8 cellular contexts compared by ENCODE assay signal in genomic region chr22:39240841-39241631, GRCh38. TPM values are rescaled to one million over a fixed set of nuclear protein-coding genes. Genes with fewer than 3 reads are reported as not detected.
DNase-seq lines count a peak whose midpoint lies in the region; ATAC-seq and TF ChIP-seq lines count a peak whose summit lies in the region.

No MANE protein-coding gene starts in this region.

- CTCF ChIA-PET in CD4-positive, alpha-beta memory T cell (lab: Charles Lee; ENCODE audit: partially characterized antibody) = interaction anchor here (0.6 to 2.7 kb wide), 5 partner anchors 25 to 76 kb away, joined by 3 to 23 read pairs (median 6); no protein-coding TSS in a partner anchor

- ATAC-seq in lower lobe of right lung = peak; percentile 4 to 46

- no peak overlapping the region for H2AFZ ChIP-seq in osteoblast (ENCODE audit: low read length)

- WGBS in transverse colon (ENCODE audit: low coverage in 1 of 2), 2 donors = 0 to 19% methylated on average over 1 to 12 of the region's 19 CpGs
- whole genome bisulfite sequencing in ovary, 3 donors = 56 to 68% (median 67%) methylated on average over 19 of the region's 19 CpGs

- H3K9me3 Mint-ChIP-seq in CD4-positive, alpha-beta memory T cell = peaks cover 0 to 2% (median 0%) of the 10 kb centered on the region in 8 donors

- H3K4me1 ChIP-seq in CD4-positive, alpha-beta memory T cell (ENCODE audit: insufficient read depth, low read length) = peaks cover 72% of the 10 kb centered on the region
- H3K4me1 ChIP-seq in lower lobe of right lung = peaks cover 86% of the 10 kb centered on the region
- H3K4me1 ChIP-seq in transverse colon = peaks cover 22 to 87% (median 70%) of the 10 kb centered on the region in 4 donors
- H3K4me1 ChIP-seq in osteoblast (ENCODE audit: insufficient read depth, low read length) = no peaks in the 10 kb centered on the region
- H3K4me1 ChIP-seq in ovary (ENCODE audit: insufficient read depth) = peaks cover 5% of the 10 kb centered on the region

- peak overlapping the region; percentile 90 to 99 (median 94) for H3K27ac Mint-ChIP-seq in CD4-positive, alpha-beta memory T cell

- TF ChIP-seq CTCF in lower lobe of right lung (IDR thresholded peaks at IDR 0.05) = no peak
- no peak for TF ChIP-seq CTCF in transverse colon (IDR thresholded peaks at IDR 0.05)
- TF ChIP-seq CTCF in osteoblast (IDR thresholded peaks at IDR 0.05; ENCODE audit: extremely low read depth, low read depth, low read length) = no peak
- TF ChIP-seq CTCF in ovary (IDR thresholded peaks at IDR 0.05) = no peak

- peaks cover 40 to 82% (median 56%) of the 10 kb centered on the region in 4 donors for H3K4me1 Mint-ChIP-seq in CD4-positive, alpha-beta memory T cell

- H3K79me2 ChIP-seq in osteoblast (ENCODE audit: insufficient read depth, low read length) = no peaks in the 10 kb centered on the region

- no peak for TF ChIP-seq EP300 in transverse colon (IDR thresholded peaks at IDR 0.05; ENCODE audit: low read depth)
- no peak for TF ChIP-seq EP300 in ovary (IDR thresholded peaks at IDR 0.05)

- H4K20me1 ChIP-seq in osteoblast (ENCODE audit: insufficient read depth, low read length) = no peaks in the 10 kb centered on the region

- no peaks in the 10 kb centered on the region for H3K27me3 ChIP-seq in CD4-positive, alpha-beta memory T cell (ENCODE audit: insufficient read depth, low read length)
- peaks cover 19% of the 10 kb centered on the region for H3K27me3 ChIP-seq in lower lobe of right lung (ENCODE audit: low read depth)
- peaks cover 77% of the 10 kb centered on the region for H3K27me3 ChIP-seq in transverse colon
- peaks cover 72% of the 10 kb centered on the region for H3K27me3 ChIP-seq in osteoblast (ENCODE audit: insufficient read depth, low read length)
- H3K27me3 ChIP-seq in ovary = no peaks in the 10 kb centered on the region

- POLR2A ChIA-PET in CD4-positive, alpha-beta memory T cell (lab: Charles Lee; ENCODE audit: partially characterized antibody) = interaction anchor here (0.6 to 9.1 kb wide), 22 partner anchors 10 to 842 kb away, joined by 3 to 167 read pairs (median 4); partner anchors contain the start of genes CBX6, CBX7, NPTXR and RPL3

- peak overlapping the region; percentile 38 for H3K27ac ChIP-seq in CD4-positive, alpha-beta memory T cell (ENCODE audit: low read depth, low read length)
- H3K27ac ChIP-seq in lower lobe of right lung (peak overlapping the region; percentile 79), transverse colon (peak overlapping the region; percentile 60 to 77 (median 68)), osteoblast (ENCODE audit: low read depth, low read length) (no peak overlapping the region), ovary (no peak overlapping the region)

- peak overlapping the region; percentile 17 to 68 for H3K4me3 ChIP-seq in CD4-positive, alpha-beta memory T cell (ENCODE audit: low read length in 2 of 2)
- peak overlapping the region; percentile 72 for H3K4me3 ChIP-seq in lower lobe of right lung
- H3K4me3 ChIP-seq in transverse colon = peak overlapping the region in 2 of 4 donors; percentile 38 to 54
- H3K4me3 ChIP-seq in osteoblast (ENCODE audit: insufficient read depth, low read length) = no peak overlapping the region
- H3K4me3 ChIP-seq in ovary = no peak overlapping the region

- peak overlapping the region; percentile 87 to 93 (median 91) for H3K4me3 Mint-ChIP-seq in CD4-positive, alpha-beta memory T cell

- H3K27me3 Mint-ChIP-seq in CD4-positive, alpha-beta memory T cell = peaks cover 3 to 6% of the 10 kb centered on the region in 2 donors

- no peaks in the 10 kb centered on the region for H3K9me3 ChIP-seq in CD4-positive, alpha-beta memory T cell (ENCODE audit: control insufficient read depth in 1 of 2, low read length in 2 of 2)
- H3K9me3 ChIP-seq in lower lobe of right lung (no peaks in the 10 kb centered on the region), transverse colon (no peaks in the 10 kb centered on the region), osteoblast (ENCODE audit: low read depth, low read length) (no peaks in the 10 kb centered on the region), ovary (no peaks in the 10 kb centered on the region)

- TF ChIP-seq POLR2A in transverse colon (IDR thresholded peaks at IDR 0.05) (peak; percentile 14), ovary (IDR thresholded peaks at IDR 0.05) (no peak)

- peaks cover 3 to 23% of the 10 kb centered on the region in 2 donors for H3K36me3 Mint-ChIP-seq in CD4-positive, alpha-beta memory T cell

- in situ Hi-C loops in T47D (cut with HindIII; ENCODE audit: low pct_unique_long_range_greater_than_20kb, low sequenced_read_pairs) (no loop called here), transverse colon (cut with MboI; ENCODE audit: low pct_ligation_motif_present in 1 of 4, low pct_unique_long_range_greater_than_20kb in 1 of 4, low sequenced_read_pairs in 3 of 4) (no loop called here)

- DNase-seq in CD4-positive, alpha-beta memory T cell = peak; percentile 54 to 75 (median 62)
- DNase-seq in NCI-H510A (lab: John Stamatoyannopoulos, UW) (peak; percentile 41), T47D (ENCODE audit: low read depth in 1 of 2, low spot score in 1 of 2) (peak; percentile 78 to 93), lower lobe of right lung (peak; percentile 73), transverse colon (peak; percentile 73), osteoblast (ENCODE audit: insufficient read length, low spot score, missing footprints) (no peak), ovary (no peak), NCI-H128 (lab: John Stamatoyannopoulos, UW; ENCODE audit: unreplicated experiment) (no peak)

- H3K4me2 ChIP-seq in osteoblast (ENCODE audit: insufficient read depth, low read length) = no peak overlapping the region

- H3K36me3 ChIP-seq in CD4-positive, alpha-beta memory T cell (ENCODE audit: insufficient read depth, low read length) = no peaks in the 10 kb centered on the region
- H3K36me3 ChIP-seq in lower lobe of right lung = no peaks in the 10 kb centered on the region
- H3K36me3 ChIP-seq in transverse colon = no peaks in the 10 kb centered on the region
- H3K36me3 ChIP-seq in osteoblast (ENCODE audit: insufficient read depth, low read length) = no peaks in the 10 kb centered on the region
- H3K36me3 ChIP-seq in ovary = no peaks in the 10 kb centered on the region

- intact Hi-C loops in CD4-positive, alpha-beta memory T cell (cut with micrococcal nuclease) = loop anchor here (1.0 to 10.0 kb wide), 4 partner anchors 34 to 368 kb away; partner anchors contain the start of genes ATF4 and CBX6
- intact Hi-C loops in lower lobe of right lung (cut with DNase I) (no loop called here), transverse colon (cut with DNase I; ENCODE audit: low total_unique reads) (no loop called here), ovary (cut with DNase I) (no loop called here)

RNA-seq across cellular contexts. Expression of gene PDGFB, which starts 3.7 kb away (rescaled TPM):
- 10 to 100 TPM; 15.7 to 16.9 TPM for total RNA-seq in CD4-positive, alpha-beta memory T cell
- 10 to 100 TPM in 1 of 2 donors, 1 to 10 TPM in 1; 6.8 to 11.4 TPM for polyA plus RNA-seq in CD4-positive, alpha-beta memory T cell
- 30.5 TPM for total RNA-seq in lower lobe of right lung
- 1 to 10 TPM; 2.7 to 7.5 (median 4.0) TPM for total RNA-seq in transverse colon
- total RNA-seq in osteoblast = under 0.01 TPM in 1 of 2 replicates, not detected in the other
- 10 to 100 TPM in 1 of 7 donors, 1 to 10 TPM in 6; 3.9 to 10.7 (median 5.5) TPM for total RNA-seq in ovary
- 1 to 10 TPM; 5.0 to 7.9 TPM for polyA plus RNA-seq in ovary

Comparison
In these comparisons a context has a peak if more than half of its experiments do, and no peak if none do; other contexts are left out.
1. DNase-seq: peak in CD4-positive, alpha-beta memory T cell (5 of 5), NCI-H510A (single experiment), T47D (2 of 2), lower lobe of right lung (single experiment) and transverse colon (single experiment); none in osteoblast (single experiment), ovary (0 of 5) and NCI-H128 (single experiment).
2. H3K27ac ChIP-seq: peak in CD4-positive, alpha-beta memory T cell (single experiment), lower lobe of right lung (single experiment) and transverse colon (4 of 4); none in osteoblast (single experiment) and ovary (0 of 2).
3. H3K4me3 ChIP-seq: peak in CD4-positive, alpha-beta memory T cell (2 of 2) and lower lobe of right lung (single experiment); none in osteoblast (single experiment) and ovary (single experiment).